Comparison of ENCODE assay signal across 8 cellular contexts in genomic region chr1:64268653-64269557, GRCh38.
DNase-seq lines count a peak whose midpoint lies in the region; ATAC-seq, FAIRE-seq and TF ChIP-seq lines count a peak whose summit lies in the region.

No MANE protein-coding gene starts in this region.

- DNase-seq in HUDEP-2 (lab: John Stamatoyannopoulos, UW; ENCODE audit: unreplicated experiment in 76 of 76), result peak in 50 of 76 experiments; percentile 2 to 64 (median 30)
- peak; percentile 90 for DNase-seq in NT2/D1 (ENCODE audit: low read depth, low spot score)
- DNase-seq in activated CD8-positive, alpha-beta memory T cell treated with anti-CD3 and anti-CD28 coated beads, Interleukin-2, amount 50 U/mL, for 4 hours, result peak; percentile 65
- DNase-seq in esophagus squamous epithelium (lab: John Stamatoyannopoulos, UW), result no peak
- DNase-seq in neural progenitor cell (ENCODE audit: low spot score), result peak; percentile 88
- peak; percentile 68 to 83 for DNase-seq in suprapubic skin (ENCODE audit: low spot score in 2 of 2)

- TF ChIP-seq CTCF in esophagus squamous epithelium (IDR thresholded peaks at IDR 0.05) (peak; percentile 31 to 80 (median 74)), neural progenitor cell (IDR thresholded peaks at IDR 0.05) (peak; percentile 83), suprapubic skin (IDR thresholded peaks at IDR 0.05) (peak; percentile 35 to 60)

- H3K9me3 Mint-ChIP-seq in neural progenitor cell, result peaks cover 8% of the 10 kb centered on the region

- no peak overlapping the region for H3K27ac ChIP-seq in esophagus squamous epithelium
- no peak overlapping the region for H3K27ac ChIP-seq in neural progenitor cell
- H3K27ac ChIP-seq in suprapubic skin, result no peak overlapping the region

- H2AFZ ChIP-seq in neural progenitor cell (replicated peaks), result no peak overlapping the region

- H3K27me3 ChIP-seq in NT2/D1 (ENCODE audit: insufficient read depth, insufficient read length) (no peaks in the 10 kb centered on the region), esophagus squamous epithelium (no peaks in the 10 kb centered on the region), neural progenitor cell (no peaks in the 10 kb centered on the region), suprapubic skin (no peaks in the 10 kb centered on the region)

- H3K4me2 ChIP-seq in neural progenitor cell, result no peak overlapping the region

- H3K9me3 ChIP-seq in NT2/D1 (ENCODE audit: insufficient read depth, low read length) (peaks cover 22% of the 10 kb centered on the region), esophagus squamous epithelium (peaks cover 0 to 5% (median 0%) of the 10 kb centered on the region in 3 donors), neural progenitor cell (ENCODE audit: low read depth) (no peaks in the 10 kb centered on the region), suprapubic skin (no peaks in the 10 kb centered on the region)

- H3K36me3 ChIP-seq in NT2/D1 (ENCODE audit: insufficient read depth, insufficient read length, low read length), result no peaks in the 10 kb centered on the region
- no peaks in the 10 kb centered on the region for H3K36me3 ChIP-seq in esophagus squamous epithelium
- H3K36me3 ChIP-seq in neural progenitor cell, result no peaks in the 10 kb centered on the region
- no peaks in the 10 kb centered on the region for H3K36me3 ChIP-seq in suprapubic skin

- TF ChIP-seq POLR2A in esophagus squamous epithelium (IDR thresholded peaks at IDR 0.05) (no peak), suprapubic skin (IDR thresholded peaks at IDR 0.05) (no peak)

- peaks cover 3% of the 10 kb centered on the region for H3K27me3 Mint-ChIP-seq in neural progenitor cell (ENCODE audit: insufficient read depth, low read depth)

- WGBS in esophagus squamous epithelium, 2 donors, result 45 to 48% methylated on average over 23 of the region's 23 CpGs
- WGBS in suprapubic skin, result 42% methylated on average over 23 of the region's 23 CpGs

- H3F3A ChIP-seq in neural progenitor cell (ENCODE audit: low read depth), result no peaks in the 10 kb centered on the region

- H3K36me3 Mint-ChIP-seq in neural progenitor cell, result peaks cover 3% of the 10 kb centered on the region

- TF ChIP-seq EP300 in suprapubic skin (IDR thresholded peaks at IDR 0.05), result no peak

- ATAC-seq in GM18498 (IDR thresholded peaks at IDR 0.05; ENCODE audit: unreplicated experiment), result peak; percentile 78

- no peak overlapping the region for H3K4me3 ChIP-seq in NT2/D1 (ENCODE audit: insufficient read length, low read depth)
- no peak overlapping the region for H3K4me3 ChIP-seq in esophagus squamous epithelium
- no peak overlapping the region for H3K4me3 ChIP-seq in neural progenitor cell
- peak overlapping the region; percentile 20 for H3K4me3 ChIP-seq in suprapubic skin

- H4K20me1 ChIP-seq in neural progenitor cell (ENCODE audit: low read depth), result no peaks in the 10 kb centered on the region

- peaks cover 3% of the 10 kb centered on the region for H3K4me1 ChIP-seq in NT2/D1 (ENCODE audit: insufficient read depth, insufficient read length)
- peaks cover 0 to 14% (median 5%) of the 10 kb centered on the region in 3 donors for H3K4me1 ChIP-seq in esophagus squamous epithelium
- peaks cover 3% of the 10 kb centered on the region for H3K4me1 ChIP-seq in neural progenitor cell
- peaks cover 14% of the 10 kb centered on the region for H3K4me1 ChIP-seq in suprapubic skin

- intact Hi-C loops in esophagus squamous epithelium (cut with DNase I), result loop anchor here (10.0 kb wide), 1 partner anchor 556 kb away; no protein-coding TSS in a partner anchor

- no peak overlapping the region for H3K27ac Mint-ChIP-seq in neural progenitor cell

- no peak overlapping the region for H3K9ac ChIP-seq in NT2/D1 (ENCODE audit: insufficient read length, low read depth)
- H3K9ac ChIP-seq in neural progenitor cell, result no peak overlapping the region

- no peak overlapping the region for H3K4me3 Mint-ChIP-seq in neural progenitor cell

- H3K79me2 ChIP-seq in neural progenitor cell (ENCODE audit: low read depth), result no peaks in the 10 kb centered on the region

- FAIRE-seq in A204.1 (lab: Jason Lieb, UNC), result peak; percentile 93

- peaks cover 10% of the 10 kb centered on the region for H3K4me1 Mint-ChIP-seq in neural progenitor cell
